16 cellular contexts compared by ENCODE assay signal in the genomic region with DNA sequence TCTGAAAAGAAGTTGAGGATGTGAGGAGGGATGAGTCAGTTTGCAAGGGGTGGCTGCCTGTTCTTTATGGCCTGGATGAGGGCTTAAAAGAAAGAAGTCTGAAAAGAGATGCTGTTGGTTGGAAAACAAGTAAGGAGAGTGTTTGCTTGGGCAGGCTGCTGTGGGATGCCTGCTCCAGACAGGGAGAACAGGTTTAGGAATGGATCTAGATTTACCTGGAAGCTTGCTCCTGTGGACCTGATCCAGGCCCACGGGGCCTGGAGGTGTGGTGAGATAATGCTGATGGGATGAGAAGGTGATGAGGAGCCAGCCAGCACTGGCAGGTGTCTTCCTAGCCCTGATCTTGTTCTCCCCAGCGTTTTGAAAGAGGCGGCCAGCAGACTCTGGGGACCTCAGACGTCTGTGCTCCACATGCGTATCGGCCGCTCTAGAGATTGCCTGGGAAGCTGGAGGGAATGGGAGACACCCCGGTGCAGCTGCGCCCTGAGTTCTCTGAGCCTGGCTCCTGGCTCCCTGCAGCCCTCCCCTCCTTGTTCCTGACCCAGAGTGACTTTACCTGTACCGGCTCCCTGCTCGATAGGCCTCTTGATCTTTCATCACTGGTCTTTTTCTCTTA.
DNase-seq lines count a peak whose midpoint lies in the region; ATAC-seq and TF ChIP-seq lines count a peak whose summit lies in the region.
"Had no signal": no experiment of that assay in that cellular context is flagged by ENCODE, and none has a peak within 500 bp of the region (broad histone marks: within the 10 kb centered on the region; RNA-seq: fewer than 3 reads in every experiment).

No MANE protein-coding gene starts in this region.

- no peak overlapping the region for H3K27ac ChIP-seq in mammary epithelial cell (ENCODE audit: insufficient read depth, low read depth, low read length)
- H3K27ac ChIP-seq: A549, HL-60, PC-9 had no signal

- in situ Hi-C loops in mammary epithelial cell (cut with MboI; ENCODE audit: low sequenced_read_pairs in 2 of 2), result no loop called here

- H2AFZ ChIP-seq in mammary epithelial cell (ENCODE audit: low read depth, low read length), result no peak overlapping the region
- H2AFZ ChIP-seq: PC-9 had no signal

- BruUV-seq in MCF 10A (replicated peaks; lab: Mats Ljungman, UMichigan) (no TSS peak), mammary epithelial cell (replicated peaks; lab: Mats Ljungman, UMichigan) (no TSS peak)

- no peaks in the 10 kb centered on the region for H3K27me3 Mint-ChIP-seq in MCF 10A (ENCODE audit: insufficient read depth, unreplicated experiment)
- H3K27me3 Mint-ChIP-seq in brain, result no peaks in the 10 kb centered on the region
- H3K27me3 Mint-ChIP-seq in stimulated activated naive B cell treated with anti-CD40 and anti-IgM and Interleukin-4, amounts not matched to agents 10 μg/mL and 1 μg/mL and 100 μg/mL, for 72 hours, result no peaks in the 10 kb centered on the region
- no peaks in the 10 kb centered on the region for H3K27me3 Mint-ChIP-seq in type B pancreatic cell

- no peaks in the 10 kb centered on the region for H3K27me3 ChIP-seq in mammary epithelial cell (ENCODE audit: insufficient read depth, low read length)

- 89% methylated on average over 11 of the region's 11 CpGs for WGBS in mammary epithelial cell (ENCODE audit: low coverage, missing lambda C conversion rate)

- no peaks in the 10 kb centered on the region for H4K20me1 ChIP-seq in mammary epithelial cell (ENCODE audit: insufficient read depth, low read length)

- no peak overlapping the region for H3K9ac ChIP-seq in mammary epithelial cell (ENCODE audit: insufficient read depth, low read length)

- intact Hi-C loops in MCF 10A (cut with micrococcal nuclease), result no loop called here
- intact Hi-C loops in mammary epithelial cell (cut with micrococcal nuclease), result no loop called here

- H3K4me1 Mint-ChIP-seq in MCF 10A (ENCODE audit: insufficient read depth, unreplicated experiment) (peaks cover 14% of the 10 kb centered on the region), brain (peaks cover 80% of the 10 kb centered on the region), type B pancreatic cell (ENCODE audit: unreplicated experiment) (peaks cover 41% of the 10 kb centered on the region)
- peaks cover 10 to 11% of the 10 kb centered on the region in 2 donors for H3K4me1 Mint-ChIP-seq in stimulated activated naive B cell treated with anti-CD40 and anti-IgM and Interleukin-4, amounts not matched to agents 10 μg/mL and 1 μg/mL and 100 μg/mL, for 72 hours

- POLR2A ChIA-PET in MCF 10A (lab: Yijun Ruan, JAX), result interaction anchor here (0.8 kb wide), 1 partner anchor 10 kb away, joined by 3 read pairs; no protein-coding TSS in a partner anchor

- DNase-seq in MCF 10A (ENCODE audit: unreplicated experiment), result no peak
- no peak for DNase-seq in mammary epithelial cell
- peak; percentile 31 for DNase-seq in left lobe of liver (ENCODE audit: low spot score)
- DNase-seq in stimulated activated naive B cell treated with anti-CD40 and anti-IgM and Interleukin-4, amounts not matched to agents 10 μg/mL and 1 μg/mL and 100 μg/mL, for 72 hours, result no peak
- DNase-seq in NCI-H1417 (lab: John Stamatoyannopoulos, UW), result no peak
- DNase-seq in NCI-H2081 treated with DMSO at 0.1 percent for 48 hours (lab: John Stamatoyannopoulos, UW), result no peak
- no peak for DNase-seq in type B pancreatic cell (ENCODE audit: extremely low spot score, unreplicated experiment)
- DNase-seq: NCI-H1048, NCI-H1694 treated with DMSO at 0.1 percent for 48 hours, NCI-H446 treated with DMSO at 0.1 percent for 48 hours, NCI-H748 treated with DMSO at 0.1 percent for 48 hours, PC-9 had no signal

- H3K4me2 ChIP-seq in mammary epithelial cell (ENCODE audit: insufficient read depth, low read depth, low read length), result no peak overlapping the region
- H3K4me2 ChIP-seq: A549, PC-9 had no signal

- H3K36me3 Mint-ChIP-seq in MCF 10A (ENCODE audit: insufficient read depth, unreplicated experiment), result peaks cover 44% of the 10 kb centered on the region
- peaks cover 15% of the 10 kb centered on the region for H3K36me3 Mint-ChIP-seq in brain
- peaks cover 24 to 40% of the 10 kb centered on the region in 2 donors for H3K36me3 Mint-ChIP-seq in stimulated activated naive B cell treated with anti-CD40 and anti-IgM and Interleukin-4, amounts not matched to agents 10 μg/mL and 1 μg/mL and 100 μg/mL, for 72 hours
- H3K36me3 Mint-ChIP-seq in type B pancreatic cell, result peaks cover 6% of the 10 kb centered on the region

- CTCF ChIA-PET in MCF 10A (lab: Yijun Ruan, JAX) (no interaction called here), mammary epithelial cell (lab: Charles Lee; ENCODE audit: low non-redundant PET) (no interaction called here)

- H3K27ac Mint-ChIP-seq in MCF 10A (ENCODE audit: low read depth, unreplicated experiment) (peak overlapping the region; percentile 29), brain (peak overlapping the region in 4 of 5 experiments; percentile 2 to 76 (median 26)), type B pancreatic cell (no peak overlapping the region)
- H3K27ac Mint-ChIP-seq in stimulated activated naive B cell treated with anti-CD40 and anti-IgM and Interleukin-4, amounts not matched to agents 10 μg/mL and 1 μg/mL and 100 μg/mL, for 72 hours, result peak overlapping the region; percentile 85

- dilution Hi-C loops in mammary epithelial cell (cut with HindIII; ENCODE audit: low sequenced_read_pairs), result no loop called here

- H3K79me2 ChIP-seq in mammary epithelial cell (ENCODE audit: insufficient read depth, low read length), result peaks cover 15% of the 10 kb centered on the region

- H3K9me3 Mint-ChIP-seq in MCF 10A (ENCODE audit: unreplicated experiment), result no peaks in the 10 kb centered on the region
- H3K9me3 Mint-ChIP-seq in brain, result no peaks in the 10 kb centered on the region
- no peaks in the 10 kb centered on the region for H3K9me3 Mint-ChIP-seq in stimulated activated naive B cell treated with anti-CD40 and anti-IgM and Interleukin-4, amounts not matched to agents 10 μg/mL and 1 μg/mL and 100 μg/mL, for 72 hours
- H3K9me3 Mint-ChIP-seq in type B pancreatic cell, result no peaks in the 10 kb centered on the region

- H3K4me3 Mint-ChIP-seq in MCF 10A (ENCODE audit: unreplicated experiment), result no peak overlapping the region
- H3K4me3 Mint-ChIP-seq in brain, result no peak overlapping the region
- no peak overlapping the region for H3K4me3 Mint-ChIP-seq in stimulated activated naive B cell treated with anti-CD40 and anti-IgM and Interleukin-4, amounts not matched to agents 10 μg/mL and 1 μg/mL and 100 μg/mL, for 72 hours
- no peak overlapping the region for H3K4me3 Mint-ChIP-seq in type B pancreatic cell

- peaks cover 7% of the 10 kb centered on the region for H3K4me1 ChIP-seq in mammary epithelial cell (ENCODE audit: insufficient read depth, low read length)

- no peak for ATAC-seq in left lobe of liver
- no peak for ATAC-seq in stimulated activated naive B cell treated with anti-CD40 and anti-IgM and Interleukin-4, amounts not matched to agents 10 μg/mL and 1 μg/mL and 100 μg/mL, for 72 hours (replicated peaks)
- ATAC-seq: A549, HCT116 had no signal

- TF ChIP-seq CTCF in MCF 10A (IDR thresholded peaks at IDR 0.05; ENCODE audit: unreplicated experiment), result no peak
- no peak for TF ChIP-seq CTCF in mammary epithelial cell (conservative IDR thresholded peaks at IDR 0.05 in 1 of 2, IDR thresholded peaks at IDR 0.05 in 1 of 2; ENCODE audit: extremely low read depth in 1 of 2, insufficient read depth in 1 of 2, low read depth in 1 of 2, low read length in 2 of 2)
- no peak for TF ChIP-seq CTCF in brain (conservative IDR thresholded peaks at IDR 0.05)
- TF ChIP-seq CTCF in type B pancreatic cell (conservative IDR thresholded peaks at IDR 0.05), result no peak

- no peak overlapping the region for H3K4me3 ChIP-seq in mammary epithelial cell (replicated peaks in 1 of 3; ENCODE audit: insufficient read depth in 1 of 3, low read depth in 2 of 3, low read length in 3 of 3)
- H3K4me3 ChIP-seq: A549, PC-9 had no signal

- no peaks in the 10 kb centered on the region for H3K9me3 ChIP-seq in mammary epithelial cell (replicated peaks; ENCODE audit: insufficient read depth, low read length)
- H3K9me3 ChIP-seq: A549 had no signal

- H3K36me3 ChIP-seq in mammary epithelial cell (ENCODE audit: insufficient read depth, low read length), result peaks cover 2% of the 10 kb centered on the region
